26 cellular contexts compared by ENCODE assay signal in genomic region chrX:17531500-17531899, GRCh38.
DNase-seq lines count a peak whose midpoint lies in the region; ATAC-seq, FAIRE-seq and TF ChIP-seq lines count a peak whose summit lies in the region.
"Had no signal": no experiment of that assay in that cellular context is flagged by ENCODE, and none has a peak within 500 bp of the region (broad histone marks: within the 10 kb centered on the region; RNA-seq: fewer than 3 reads in every experiment).

No MANE protein-coding gene starts in this region.

- H3K79me2 ChIP-seq in HCT116 (ENCODE audit: insufficient read depth, low read length) (no peaks in the 10 kb centered on the region), astrocyte (ENCODE audit: insufficient read depth, low read length) (peaks cover 17% of the 10 kb centered on the region)

- no peak for FAIRE-seq in astrocyte (lab: Jason Lieb, UNC)
- FAIRE-seq: GM18507, GM19239 had no signal

- CTCF ChIA-PET in HCT116 (lab: Charles Lee): interaction anchor here (1.1 kb wide), 1 partner anchor 162 kb away, joined by 3 read pairs; no protein-coding TSS in a partner anchor
- CTCF ChIA-PET in HEK293T (lab: Yijun Ruan, JAX): no interaction called here

- peak in 1 of 3 experiments; percentile 12; a peak in 1 of 6 replicates for TF ChIP-seq CTCF in HCT116 (IDR thresholded peaks at IDR 0.05 in 2 of 3, conservative IDR thresholded peaks at IDR 0.05 in 1 of 3; ENCODE audit: borderline replicate concordance in 1 of 3, insufficient read depth in 1 of 3, low read depth in 2 of 3, low read length in 2 of 3)
- TF ChIP-seq CTCF in astrocyte (IDR thresholded peaks at IDR 0.05; ENCODE audit: insufficient read depth, low read depth, low read length): no peak
- TF ChIP-seq CTCF in nephron (IDR thresholded peaks at IDR 0.05; ENCODE audit: unreplicated experiment in 3 of 3): no peak

- H3K9me2 ChIP-seq in HCT116 (ENCODE audit: insufficient read depth): no peaks in the 10 kb centered on the region
- H3K9me2 ChIP-seq: SK-N-SH had no signal

- H3K4me2 ChIP-seq in HCT116 (ENCODE audit: low read length) (no peak overlapping the region), astrocyte (ENCODE audit: low read length) (no peak overlapping the region)
- H3K4me2 ChIP-seq: SK-N-SH had no signal

- intact Hi-C loops in HCT116 (cut with micrococcal nuclease): no loop called here

- BruUV-seq in HCT116 (replicated peaks; lab: Mats Ljungman, UMichigan): no TSS peak

- H3K27ac ChIP-seq in HCT116 (ENCODE audit: low read depth, low read length): no peak overlapping the region
- no peak overlapping the region for H3K27ac ChIP-seq in astrocyte (ENCODE audit: low read depth, low read length)
- H3K27ac ChIP-seq: 22Rv1, RWPE1 had no signal

- POLR2A ChIA-PET in HCT116 (lab: Charles Lee) (no interaction called here), HEK293T (lab: Yijun Ruan, JAX) (no interaction called here)

- peak; percentile 35 for TF ChIP-seq RAD21 in HCT116 (IDR thresholded peaks at IDR 0.05; ENCODE audit: low read depth)

- ATAC-seq in HCT116: peak; percentile 62
- ATAC-seq: CD8-positive, alpha-beta T cell had no signal

- H2AFZ ChIP-seq in HCT116 (ENCODE audit: low read depth, low read length, poor library complexity, severe bottlenecking): no peak overlapping the region
- H2AFZ ChIP-seq in astrocyte (ENCODE audit: low read depth, low read length): no peak overlapping the region

- H3K27me3 Mint-ChIP-seq in astrocyte (ENCODE audit: low read depth, unreplicated experiment) (no peaks in the 10 kb centered on the region), nephron (ENCODE audit: low read depth) (no peaks in the 10 kb centered on the region)

- H3K4me3 Mint-ChIP-seq in astrocyte (ENCODE audit: unreplicated experiment) (no peak overlapping the region), nephron (no peak overlapping the region)
- H3K4me3 Mint-ChIP-seq: CD8-positive, alpha-beta T cell; IgD-negative memory B cell had no signal

- H4K20me1 ChIP-seq in HCT116 (ENCODE audit: insufficient read depth): no peaks in the 10 kb centered on the region
- H4K20me1 ChIP-seq in astrocyte (ENCODE audit: insufficient read depth, low read length): no peaks in the 10 kb centered on the region

- H3K9me3 ChIP-seq in HCT116 (ENCODE audit: control insufficient read depth in 1 of 2, insufficient read depth in 1 of 2, low read depth in 1 of 2, low read length in 2 of 2): no peaks in the 10 kb centered on the region
- no peaks in the 10 kb centered on the region for H3K9me3 ChIP-seq in astrocyte (ENCODE audit: insufficient read depth, low read depth, low read length)
- H3K9me3 ChIP-seq: SK-N-SH had no signal

- no peaks in the 10 kb centered on the region for H3K36me3 ChIP-seq in HCT116 (ENCODE audit: control insufficient read depth in 1 of 2, insufficient read depth in 2 of 2, low read length in 2 of 2)
- H3K36me3 ChIP-seq in astrocyte (ENCODE audit: insufficient read depth, low read length): no peaks in the 10 kb centered on the region

- H3K27ac Mint-ChIP-seq in astrocyte (ENCODE audit: unreplicated experiment): peak overlapping the region; percentile 41
- peak overlapping the region; percentile 59 to 65 (median 60) for H3K27ac Mint-ChIP-seq in nephron
- H3K27ac Mint-ChIP-seq: CD8-positive, alpha-beta T cell; IgD-negative memory B cell had no signal

- H3K36me3 Mint-ChIP-seq in astrocyte (ENCODE audit: low read depth, unreplicated experiment) (peaks cover 3% of the 10 kb centered on the region), nephron (ENCODE audit: low read depth) (no peaks in the 10 kb centered on the region)
- H3K36me3 Mint-ChIP-seq: CD8-positive, alpha-beta T cell; IgD-negative memory B cell had no signal

- no peak for TF ChIP-seq POLR2A in HCT116 (IDR thresholded peaks at IDR 0.05; ENCODE audit: borderline replicate concordance, extremely low read depth, insufficient read depth, insufficient read length)

- peaks cover 0 to 7% of the 10 kb centered on the region in 2 experiments; a peak in 1 of 4 replicates for H3K4me1 ChIP-seq in HCT116 (ENCODE audit: control insufficient read depth in 1 of 2, insufficient read depth in 2 of 2, low read length in 2 of 2)
- peaks cover 15% of the 10 kb centered on the region for H3K4me1 ChIP-seq in astrocyte (ENCODE audit: insufficient read depth, low read length)

- H3K27me3 ChIP-seq in HCT116 (ENCODE audit: insufficient read depth, low read length) (no peaks in the 10 kb centered on the region), astrocyte (ENCODE audit: insufficient read depth, low read length) (no peaks in the 10 kb centered on the region)

- RAD21 ChIA-PET in HCT116 (lab: Charles Lee; ENCODE audit: low non-redundant PET in 1 of 2, low total read pairs in 2 of 2, uncharacterized antibody in 2 of 2, unreplicated experiment in 2 of 2): no interaction called here

- H3K9ac ChIP-seq in HCT116 (ENCODE audit: low read length) (no peak overlapping the region), astrocyte (ENCODE audit: low read length) (no peak overlapping the region)
- H3K9ac ChIP-seq: SK-N-SH had no signal

- H3K4me3 ChIP-seq in HCT116 (replicated peaks in 1 of 2; ENCODE audit: low read depth in 1 of 2, low read length in 2 of 2) (no peak overlapping the region), astrocyte (ENCODE audit: insufficient read depth, low read depth, low read length) (no peak overlapping the region)

- DNase-seq in DMS 273 (lab: John Stamatoyannopoulos, UW; ENCODE audit: unreplicated experiment): peak; percentile 11
- no peak for DNase-seq in DMS 273 treated with DMSO at 0.1 percent for 48 hours (lab: John Stamatoyannopoulos, UW)
- DNase-seq in HCT116 (ENCODE audit: low read depth, low spot score): no peak
- DNase-seq in astrocyte (ENCODE audit: low read depth): no peak
- no peak for DNase-seq in KG1 (lab: John Stamatoyannopoulos, UW)
- DNase-seq in HEK293T (ENCODE audit: extremely low spot score): no peak
- no peak for DNase-seq in SW 1271 (lab: John Stamatoyannopoulos, UW)
- DNase-seq: ACHN; C1 segment of cervical spinal cord; CD8-positive, alpha-beta T cell; GDM1; HCEC 1CT; Karpas-422; NCI-H1048; NCI-H1417 treated with DMSO at 0.1 percent for 48 hours; NCI-H187; NCI-H446; NCI-H526 treated with DMSO at 0.1 percent for 48 hours; SIG-M5 had no signal

- no peaks in the 10 kb centered on the region for H3K9me3 Mint-ChIP-seq in astrocyte (ENCODE audit: unreplicated experiment)
- no peaks in the 10 kb centered on the region for H3K9me3 Mint-ChIP-seq in nephron
- H3K9me3 Mint-ChIP-seq: CD8-positive, alpha-beta T cell; IgD-negative memory B cell had no signal

- H3K4me1 Mint-ChIP-seq in astrocyte (ENCODE audit: low read depth, unreplicated experiment): peaks cover 18% of the 10 kb centered on the region
- peaks cover 45% of the 10 kb centered on the region for H3K4me1 Mint-ChIP-seq in nephron

TF ChIP-seq in HCT116, 20 proteins besides CTCF, POLR2A, EP300 and RAD21 (continues in another document):
- TF ChIP-seq POLR2AphosphoS5 (IDR thresholded peaks at IDR 0.05; ENCODE audit: low read depth, low read length) (no peak), ZBTB33 (IDR thresholded peaks at IDR 0.05; ENCODE audit: extremely low read depth, insufficient replicate concordance, low read length) (no peak), ATF3 (IDR thresholded peaks at IDR 0.05) (no peak), CEBPB (IDR thresholded peaks at IDR 0.05; ENCODE audit: low read depth) (no peak), ZFX (IDR thresholded peaks at IDR 0.05) (no peak), CBX3 (IDR thresholded peaks at IDR 0.05; ENCODE audit: low read depth) (no peak)

TF ChIP-seq in HEK293T, 16 proteins besides CTCF, POLR2A, EP300 and RAD21:
- no peak for TF ChIP-seq LEF1 (IDR thresholded peaks at IDR 0.05; ENCODE audit: borderline replicate concordance)
- TF ChIP-seq ELF4 (IDR thresholded peaks at IDR 0.05): no peak
- no peak for TF ChIP-seq ARNT (IDR thresholded peaks at IDR 0.05)
- TF ChIP-seq SP1 (IDR thresholded peaks at IDR 0.05): no peak
- TF ChIP-seq FOXA1 (IDR thresholded peaks at IDR 0.05): no peak
- no peak for TF ChIP-seq CTBP1 (IDR thresholded peaks at IDR 0.05; ENCODE audit: borderline replicate concordance)
- TF ChIP-seq FOXM1 (IDR thresholded peaks at IDR 0.05; ENCODE audit: borderline replicate concordance): no peak
- TF ChIP-seq PKNOX1 (IDR thresholded peaks at IDR 0.05): no peak
- TF ChIP-seq L3MBTL2 (conservative IDR thresholded peaks at IDR 0.05): no peak
- TF ChIP-seq TARDBP (IDR thresholded peaks at IDR 0.05): no peak
- TF ChIP-seq ZNF384 (IDR thresholded peaks at IDR 0.05): no peak
- TF ChIP-seq FOXK2 (IDR thresholded peaks at IDR 0.05): no peak
- TF ChIP-seq HDGF (IDR thresholded peaks at IDR 0.05; ENCODE audit: borderline replicate concordance): no peak
- TF ChIP-seq SUZ12 (IDR thresholded peaks at IDR 0.05): no peak
